ENCODE assay signal across 10 cellular contexts in genomic region chr12:67483871-67484554, GRCh38.
DNase-seq lines count a peak whose midpoint lies in the region; ATAC-seq, FAIRE-seq and TF ChIP-seq lines count a peak whose summit lies in the region.
"Had no signal": no experiment of that assay in that cellular context is flagged by ENCODE, and none has a peak within 500 bp of the region (broad histone marks: within the 10 kb centered on the region; RNA-seq: fewer than 3 reads in every experiment).

No MANE protein-coding gene starts in this region.

- no peak for TF ChIP-seq CTCF in H9 (conservative IDR thresholded peaks at IDR 0.05)

- H3K14ac ChIP-seq in H9 (ENCODE audit: insufficient read depth, low read length) = no peak overlapping the region

- H3T11ph ChIP-seq in H9 (ENCODE audit: low read length) = no peak overlapping the region

- H3K4me1 ChIP-seq in H9 (ENCODE audit: insufficient read depth, low read length) = no peaks in the 10 kb centered on the region

- H3K36me3 Mint-ChIP-seq in H9 (ENCODE audit: insufficient read depth in 1 of 3, low read depth in 3 of 3) = peaks cover 5 to 19% (median 5%) of the 10 kb centered on the region in 3 experiments

- H3K9me3 ChIP-seq in H9 (ENCODE audit: control insufficient read depth, low read depth, low read length) = no peaks in the 10 kb centered on the region

- no peak overlapping the region for H3K9ac ChIP-seq in H9 (ENCODE audit: extremely low read depth, insufficient read length, low read length)

- H3K4me2 ChIP-seq in H9 (ENCODE audit: insufficient read depth, insufficient read length, low read length) = no peak overlapping the region

- H3K79me2 ChIP-seq in H9 (ENCODE audit: insufficient read depth, low read length) = no peaks in the 10 kb centered on the region

- ATAC-seq in GM21515 (IDR thresholded peaks at IDR 0.05; ENCODE audit: unreplicated experiment) = peak; percentile 53
- ATAC-seq in GM19324 (IDR thresholded peaks at IDR 0.05; ENCODE audit: low FRiP score, unreplicated experiment) = no peak
- ATAC-seq in GM19452 (IDR thresholded peaks at IDR 0.05; ENCODE audit: unreplicated experiment) = no peak
- ATAC-seq: HepG2 had no signal

- no peak overlapping the region for H2BK12ac ChIP-seq in H9 (ENCODE audit: insufficient read length, low read depth, low read length)

- no peaks in the 10 kb centered on the region for H3K27me3 ChIP-seq in H9 (ENCODE audit: insufficient read depth, low read length)

- no peak overlapping the region for H2AFZ ChIP-seq in H9 (ENCODE audit: low read length)

- H4K8ac ChIP-seq in H9 (replicated peaks; ENCODE audit: insufficient read length, low read depth, low read length) = no peak overlapping the region

- H2BK5ac ChIP-seq in H9 (ENCODE audit: insufficient read length, low read length) = no peak overlapping the region

- no peak overlapping the region for H2BK15ac ChIP-seq in H9 (ENCODE audit: low read depth, low read length)

- H3K4me3 Mint-ChIP-seq in H9 = no peak overlapping the region
- H3K4me3 Mint-ChIP-seq: activated T-helper 1 cell treated with anti-CD3 and anti-CD28 coated beads, Interleukin-12 subunit alpha, Interleukin-12 subunit beta, Interleukin-2, Interleukin-4 antibody, amounts not matched to agents 30 ng/mL and 10 ng/mL and 1 ng/mL, durations not matched to agents 14 hours and 24 hours and 36 hours had no signal

- no peak overlapping the region for H3K18ac ChIP-seq in H9 (ENCODE audit: insufficient read length, low read depth, low read length)

- H3K79me1 ChIP-seq in H9 (ENCODE audit: insufficient read depth, low read depth, low read length, poor library complexity, severe bottlenecking) = no peaks in the 10 kb centered on the region

- H2AK5ac ChIP-seq in H9 (ENCODE audit: insufficient read length, low read length) = no peak overlapping the region

- no peak overlapping the region for H4K5ac ChIP-seq in H9 (ENCODE audit: insufficient read length, low read depth, low read length)

- no peak overlapping the region for H3K23ac ChIP-seq in H9 (ENCODE audit: insufficient read length, low read depth, low read length)

- no peak for TF ChIP-seq POLR2A in GM12892 (IDR thresholded peaks at IDR 0.05; ENCODE audit: low read depth, low read length)

- no peak overlapping the region for H2BK20ac ChIP-seq in H9 (ENCODE audit: low read depth, low read length, poor library complexity, severe bottlenecking)

- no peak overlapping the region for H3K56ac ChIP-seq in H9 (ENCODE audit: insufficient read length, low read depth, low read length)

- H3K23me2 ChIP-seq in H9 (ENCODE audit: insufficient read length, low read depth, low read length, poor library complexity, severe bottlenecking) = no peaks in the 10 kb centered on the region

- H2BK120ac ChIP-seq in H9 (ENCODE audit: low read depth, low read length, poor library complexity, severe bottlenecking) = no peak overlapping the region

- no peaks in the 10 kb centered on the region for H4K20me1 ChIP-seq in H9 (ENCODE audit: control insufficient read depth, insufficient read depth, insufficient read length)

- no peak overlapping the region for H3K4ac ChIP-seq in H9 (ENCODE audit: low read depth, low read length)

- peaks cover 20% of the 10 kb centered on the region in 2 experiments for H3K9me3 Mint-ChIP-seq in H9

- H3K27me3 Mint-ChIP-seq in H9 (ENCODE audit: low read depth) = peaks cover 4% of the 10 kb centered on the region; the same call in 1 of the 2 replicates

- no CpG with 5 or more reads among the region's 3 CpGs for WGBS in H9 (ENCODE audit: extremely low coverage, insufficient read length, low lambda C conversion rate)

- no peak overlapping the region for H4K91ac ChIP-seq in H9 (ENCODE audit: insufficient read length, low read depth, low read length)

- DNase-seq in GM12892 (ENCODE audit: insufficient read length) (peak; percentile 2), M059J (ENCODE audit: low read depth) (peak; percentile 26), mucosa of gallbladder (ENCODE audit: low spot score) (peak; percentile 23), H9 (no peak), HuH-7 (ENCODE audit: low spot score) (no peak)

- peak; percentile 91 for FAIRE-seq in GM12892 (lab: Jason Lieb, UNC)
- FAIRE-seq: HepG2 had no signal

- H3K4me1 Mint-ChIP-seq in H9 = peaks cover 2 to 6% of the 10 kb centered on the region in 2 experiments; a peak in 2 of 4 replicates

- no peak overlapping the region for H3K27ac Mint-ChIP-seq in H9

- no peak overlapping the region for H3K27ac ChIP-seq in H9 (ENCODE audit: insufficient read length, low read depth, low read length)

Comparison
In these comparisons a context has a peak if more than half of its experiments do, and no peak if none do; other contexts are left out.
1. DNase-seq: peak in GM12892 (single experiment), M059J (single experiment) and mucosa of gallbladder (single experiment); none in H9 (single experiment) and HuH-7 (single experiment).